Comparison of ENCODE assay signal across 32 cellular contexts in the genomic region with DNA sequence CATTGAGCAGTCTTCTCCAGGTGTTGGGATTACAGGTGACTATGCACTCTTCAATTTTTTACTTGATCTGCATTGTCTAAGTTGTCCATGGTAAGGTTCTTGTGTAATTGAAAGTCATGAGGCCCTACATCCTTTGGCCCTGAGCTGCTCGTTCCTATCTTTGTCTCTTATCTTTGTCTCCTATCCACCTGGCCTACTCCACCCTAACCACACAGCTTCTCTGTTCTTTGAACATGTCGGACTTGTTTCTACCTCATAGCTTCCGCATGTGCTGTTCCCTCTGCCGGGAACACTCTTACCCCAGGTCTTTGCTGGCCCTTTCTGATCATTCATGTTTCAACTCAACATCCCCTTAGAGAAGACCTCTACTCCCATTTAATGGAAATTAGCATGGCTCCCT.
"Had no signal": no experiment of that assay in that cellular context is flagged by ENCODE, and none has a peak within 500 bp of the region (broad histone marks: within the 10 kb centered on the region; RNA-seq: fewer than 3 reads in every experiment).

No MANE protein-coding gene starts in this region.

- H3K27ac ChIP-seq: neural progenitor cell, ovary, parathyroid adenoma, psoas muscle, right lobe of liver, sigmoid colon, spleen, suprapubic skin, testis, tibial artery, transverse colon, upper lobe of left lung had no signal

- H3K27ac Mint-ChIP-seq: naive thymus-derived CD8-positive, alpha-beta T cell; natural killer cell treated with Interleukin-12 subunit alpha and Interleukin-12 subunit beta and Interleukin-15 and Interleukin-18, amount 100 ng/mL, for 72 hours; nephron progenitor cell; neural progenitor cell; progenitor cell of endocrine pancreas; stimulated activated memory B cell treated with anti-CD40 and anti-IgM and Interleukin-4, amounts not matched to agents 10 μg/mL and 1 μg/mL and 100 μg/mL, for 72 hours; stimulated activated naive CD8-positive, alpha-beta T cell treated with anti-CD3 and anti-CD28 coated beads, Interleukin-15, amount 100 ng/mL, for 72 hours had no signal

- H2AFZ ChIP-seq: neural progenitor cell, parathyroid adenoma had no signal

- H3K4me3 ChIP-seq: neural progenitor cell, ovary, psoas muscle, right lobe of liver, sigmoid colon, smooth muscle cell, spleen, suprapubic skin, testis, tibial artery, transverse colon, upper lobe of left lung, vagina had no signal

- H3K9me3 Mint-ChIP-seq: nephron progenitor cell, neural progenitor cell had no signal

- H3K79me2 ChIP-seq: parathyroid adenoma had no signal

- H3K4me3 Mint-ChIP-seq: naive thymus-derived CD8-positive, alpha-beta T cell; natural killer cell treated with Interleukin-12 subunit alpha and Interleukin-12 subunit beta and Interleukin-15 and Interleukin-18, amount 100 ng/mL, for 72 hours; nephron progenitor cell; neural progenitor cell; stimulated activated memory B cell treated with anti-CD40 and anti-IgM and Interleukin-4, amounts not matched to agents 10 μg/mL and 1 μg/mL and 100 μg/mL, for 72 hours; stimulated activated naive CD8-positive, alpha-beta T cell treated with anti-CD3 and anti-CD28 coated beads, Interleukin-15, amount 100 ng/mL, for 72 hours had no signal

- ATAC-seq: naive thymus-derived CD8-positive, alpha-beta T cell; natural killer cell treated with Interleukin-12 subunit alpha and Interleukin-12 subunit beta and Interleukin-15 and Interleukin-18, amount 100 ng/mL, for 72 hours; psoas muscle; right cardiac atrium; stimulated activated memory B cell treated with anti-CD40 and anti-IgM and Interleukin-4, amounts not matched to agents 10 μg/mL and 1 μg/mL and 100 μg/mL, for 72 hours; stimulated activated naive CD8-positive, alpha-beta T cell treated with anti-CD3 and anti-CD28 coated beads, Interleukin-15, amount 100 ng/mL, for 72 hours; stimulated activated naive CD8-positive, alpha-beta T cell treated with anti-CD3 and anti-CD28 coated beads, Interleukin-15, Interleukin-2, amounts not matched to agents 100 U/mL and 50 U/mL, for 24 hours had no signal

- H3K36me3 Mint-ChIP-seq: naive thymus-derived CD8-positive, alpha-beta T cell; natural killer cell treated with Interleukin-12 subunit alpha and Interleukin-12 subunit beta and Interleukin-15 and Interleukin-18, amount 100 ng/mL, for 72 hours; neural progenitor cell; stimulated activated memory B cell treated with anti-CD40 and anti-IgM and Interleukin-4, amounts not matched to agents 10 μg/mL and 1 μg/mL and 100 μg/mL, for 72 hours had no signal

- H3K4me1 ChIP-seq: neural progenitor cell, parathyroid adenoma, psoas muscle, sigmoid colon, spleen, suprapubic skin, testis, tibial artery, transverse colon, upper lobe of left lung, vagina had no signal

- FAIRE-seq: urothelium cell line had no signal

- H3K27me3 ChIP-seq: neural progenitor cell, ovary, right lobe of liver, spleen, suprapubic skin, testis, transverse colon, upper lobe of left lung, vagina had no signal

- H3K9me3 ChIP-seq: ovary, psoas muscle, right lobe of liver, sigmoid colon, spleen, suprapubic skin, testis, tibial artery, transverse colon, upper lobe of left lung, vagina had no signal

- DNase-seq: naive thymus-derived CD8-positive, alpha-beta T cell; nephron progenitor cell; occipital lobe; ovary; posterior cingulate gyrus; psoas muscle; right cardiac atrium; right lobe of liver; sigmoid colon; spleen; stimulated activated CD4-positive, alpha-beta T cell treated with anti-CD3 and anti-CD28 coated beads, Interleukin-12 subunit alpha, Interleukin-12 subunit beta, amount 100 ng/mL, for 4 hours; stimulated activated CD4-positive, alpha-beta T cell treated with anti-CD3 and anti-CD28 coated beads, Interleukin-1b, Interleukin-23, amount 100 ng/mL, for 48 hours; stimulated activated CD4-positive, alpha-beta T cell treated with anti-CD3 and anti-CD28 coated beads, Interleukin-4, amount 100 ng/mL, for 1 hour; stimulated activated CD4-positive, alpha-beta T cell treated with anti-CD3 and anti-CD28 coated beads, Interleukin-4, amount 100 ng/mL, for 4 hours; stimulated activated CD8-positive, alpha-beta memory T cell treated with anti-CD3 and anti-CD28 coated beads, Interleukin-4, amount 100 ng/mL, for 48 hours; stimulated activated naive CD4-positive, alpha-beta T cell; stimulated activated naive CD8-positive, alpha-beta T cell treated with anti-CD3 and anti-CD28 coated beads, Interleukin-15, amount 100 ng/mL, for 72 hours; stimulated activated naive CD8-positive, alpha-beta T cell treated with anti-CD3 and anti-CD28 coated beads, Interleukin-15, Interleukin-2, amounts not matched to agents 100 U/mL and 50 U/mL, for 24 hours; substantia nigra; testis; tibial artery; transverse colon; upper lobe of left lung had no signal

- H3K9ac ChIP-seq: neural progenitor cell, parathyroid adenoma had no signal

- H3K4me1 Mint-ChIP-seq: naive thymus-derived CD8-positive, alpha-beta T cell; neural progenitor cell; stimulated activated memory B cell treated with anti-CD40 and anti-IgM and Interleukin-4, amounts not matched to agents 10 μg/mL and 1 μg/mL and 100 μg/mL, for 72 hours; stimulated activated naive CD8-positive, alpha-beta T cell treated with anti-CD3 and anti-CD28 coated beads, Interleukin-15, amount 100 ng/mL, for 72 hours had no signal

- H3K27me3 Mint-ChIP-seq: natural killer cell treated with Interleukin-12 subunit alpha and Interleukin-12 subunit beta and Interleukin-15 and Interleukin-18, amount 100 ng/mL, for 72 hours; stimulated activated memory B cell treated with anti-CD40 and anti-IgM and Interleukin-4, amounts not matched to agents 10 μg/mL and 1 μg/mL and 100 μg/mL, for 72 hours; stimulated activated naive CD8-positive, alpha-beta T cell treated with anti-CD3 and anti-CD28 coated beads, Interleukin-15, amount 100 ng/mL, for 72 hours had no signal

- H3K4me2 ChIP-seq: neural progenitor cell, smooth muscle cell had no signal

- H3K36me3 ChIP-seq: neural progenitor cell, ovary, right lobe of liver, sigmoid colon, spleen, suprapubic skin, tibial artery, transverse colon, upper lobe of left lung, vagina had no signal
